In genomic region chr16:1310832-1311200, GRCh38 we compare ENCODE assay signal across 8 cellular contexts. TPM values are rescaled to one million over a fixed set of nuclear protein-coding genes. Genes with fewer than 3 reads are reported as not detected.
DNase-seq lines count a peak whose midpoint lies in the region; ATAC-seq and TF ChIP-seq lines count a peak whose summit lies in the region.

No MANE protein-coding gene starts in this region.

- H3K27me3 ChIP-seq in gastroesophageal sphincter (no peaks in the 10 kb centered on the region), skeletal muscle satellite cell (ENCODE audit: control insufficient read depth, insufficient read depth, low read length) (no peaks in the 10 kb centered on the region)

- 2 to 8% methylated on average over 9 of the region's 14 CpGs for WGBS in gastroesophageal sphincter (ENCODE audit: low coverage in 1 of 2), 2 donors

- peak overlapping the region; percentile 94 for H3K9ac ChIP-seq in skeletal muscle satellite cell (ENCODE audit: low read depth, low read length)

- ATAC-seq in activated CD4-positive, alpha-beta T cell treated with anti-CD3 and anti-CD28 coated beads for 36 hours = no peak
- ATAC-seq in gastroesophageal sphincter = no peak

- H3K9me3 ChIP-seq in gastroesophageal sphincter (no peaks in the 10 kb centered on the region), skeletal muscle satellite cell (replicated peaks; ENCODE audit: low read length) (no peaks in the 10 kb centered on the region)

- H3K4me2 ChIP-seq in skeletal muscle satellite cell (ENCODE audit: low read length) = peak overlapping the region; percentile 95

- peaks cover 32% of the 10 kb centered on the region for H3K36me3 Mint-ChIP-seq in activated CD4-positive, alpha-beta T cell treated with anti-CD3 and anti-CD28 coated beads for 36 hours (ENCODE audit: low read depth)
- H3K36me3 Mint-ChIP-seq in activated CD4-positive, alpha-beta T cell treated with anti-CD3 and anti-CD28 coated beads, Interleukin-2, amount 10 ng/mL, durations not matched to agents 24 days and 14 days (ENCODE audit: low read depth) = peaks cover 35% of the 10 kb centered on the region

- POLR2A ChIA-PET in activated CD4-positive, alpha-beta T cell treated with anti-CD3 and anti-CD28 coated beads for 36 hours (lab: Charles Lee) = no interaction called here

- no peak for TF ChIP-seq CTCF in gastroesophageal sphincter (IDR thresholded peaks at IDR 0.05)

- peaks cover 39% of the 10 kb centered on the region for H3K4me1 Mint-ChIP-seq in activated CD4-positive, alpha-beta T cell treated with anti-CD3 and anti-CD28 coated beads for 36 hours
- H3K4me1 Mint-ChIP-seq in activated CD4-positive, alpha-beta T cell treated with anti-CD3 and anti-CD28 coated beads, Interleukin-2, amount 10 ng/mL, durations not matched to agents 24 days and 14 days = peaks cover 21% of the 10 kb centered on the region

- no peak for TF ChIP-seq POLR2A in gastroesophageal sphincter (IDR thresholded peaks at IDR 0.05)

- H3K4me3 ChIP-seq in gastroesophageal sphincter (peak overlapping the region; percentile 78 to 81), skeletal muscle satellite cell (ENCODE audit: low read length) (peak overlapping the region; percentile 69)

- H3K36me3 ChIP-seq in gastroesophageal sphincter (peaks cover 0 to 29% of the 10 kb centered on the region in 2 donors), skeletal muscle satellite cell (ENCODE audit: insufficient read depth, low read length) (peaks cover 32% of the 10 kb centered on the region)

- intact Hi-C loops in activated CD4-positive, alpha-beta T cell treated with anti-CD3 and anti-CD28 coated beads for 36 hours (cut with DNase I, micrococcal nuclease) = loop anchor here (1.0 to 5.0 kb wide), 3 partner anchors 18 to 579 kb away; partner anchors contain the start of gene BAIAP3 (in 1 of the 2)
- intact Hi-C loops in activated CD4-positive, alpha-beta T cell treated with anti-CD3 and anti-CD28 coated beads, Interleukin-2, amount 10 ng/mL, durations not matched to agents 24 days and 14 days (cut with micrococcal nuclease) = loop anchor here (2.0 kb wide), 2 partner anchors 40 to 68 kb away; partner anchors contain the start of genes GNPTG and TSR3

- TF ChIP-seq EP300 in gastroesophageal sphincter (IDR thresholded peaks at IDR 0.05) = no peak

- H3K4me1 ChIP-seq in gastroesophageal sphincter (peaks cover 0 to 62% (median 31%) of the 10 kb centered on the region in 3 donors), skeletal muscle satellite cell (ENCODE audit: control insufficient read depth, insufficient read depth, low read length) (peaks cover 22% of the 10 kb centered on the region)

- CTCF ChIA-PET in activated CD4-positive, alpha-beta T cell treated with anti-CD3 and anti-CD28 coated beads for 36 hours (lab: Charles Lee) = no interaction called here

- H3K27me3 Mint-ChIP-seq in activated CD4-positive, alpha-beta T cell treated with anti-CD3 and anti-CD28 coated beads for 36 hours = no peaks in the 10 kb centered on the region
- H3K27me3 Mint-ChIP-seq in activated CD4-positive, alpha-beta T cell treated with anti-CD3 and anti-CD28 coated beads, Interleukin-2, amount 10 ng/mL, durations not matched to agents 24 days and 14 days = no peaks in the 10 kb centered on the region

- peak overlapping the region; percentile 93 for H3K27ac Mint-ChIP-seq in activated CD4-positive, alpha-beta T cell treated with anti-CD3 and anti-CD28 coated beads for 36 hours
- H3K27ac Mint-ChIP-seq in activated CD4-positive, alpha-beta T cell treated with anti-CD3 and anti-CD28 coated beads, Interleukin-2, amount 10 ng/mL, durations not matched to agents 24 days and 14 days = peak overlapping the region; percentile 92

- peak; percentile 56 for DNase-seq in activated CD4-positive, alpha-beta T cell treated with anti-CD3 and anti-CD28 coated beads for 36 hours
- DNase-seq in activated CD4-positive, alpha-beta T cell treated with anti-CD3 and anti-CD28 coated beads, Interleukin-2, amount 50 U/mL, for 4 hours = no peak
- DNase-seq in activated CD4-positive, alpha-beta T cell treated with anti-CD3 and anti-CD28 coated beads, Interleukin-2, amount 10 ng/mL, durations not matched to agents 24 days and 14 days = peak; percentile 82
- DNase-seq in NCI-H2029 (lab: John Stamatoyannopoulos, UW) = no peak
- DNase-seq in effector CD8-positive, alpha-beta T cell (lab: John Stamatoyannopoulos, UW) = no peak
- DNase-seq in SK-N-DZ (ENCODE audit: low spot score) = no peak

- H3K27ac ChIP-seq in gastroesophageal sphincter = peak overlapping the region in 3 of 4 donors; percentile 88 to 98 (median 96)

- H3K4me3 Mint-ChIP-seq in activated CD4-positive, alpha-beta T cell treated with anti-CD3 and anti-CD28 coated beads for 36 hours = peak overlapping the region; percentile 97
- H3K4me3 Mint-ChIP-seq in activated CD4-positive, alpha-beta T cell treated with anti-CD3 and anti-CD28 coated beads, Interleukin-2, amount 10 ng/mL, durations not matched to agents 24 days and 14 days = peak overlapping the region; percentile 94

- no peaks in the 10 kb centered on the region for H3K9me3 Mint-ChIP-seq in activated CD4-positive, alpha-beta T cell treated with anti-CD3 and anti-CD28 coated beads for 36 hours (ENCODE audit: low read depth)
- peaks cover 3% of the 10 kb centered on the region for H3K9me3 Mint-ChIP-seq in activated CD4-positive, alpha-beta T cell treated with anti-CD3 and anti-CD28 coated beads, Interleukin-2, amount 10 ng/mL, durations not matched to agents 24 days and 14 days

RNA-seq across cellular contexts. Expression of gene UBE2I, which starts 1.4 kb away (rescaled TPM):
- total RNA-seq in activated CD4-positive, alpha-beta T cell treated with anti-CD3 and anti-CD28 coated beads for 36 hours = 100 to 1,000 TPM; 251 to 358 TPM
- total RNA-seq in activated CD4-positive, alpha-beta T cell treated with anti-CD3 and anti-CD28 coated beads, Interleukin-2, amount 10 ng/mL, durations not matched to agents 24 days and 14 days = 269 and 278 TPM in 2 replicates
- 10 to 100 TPM; 53.3 to 95.9 (median 76.9) TPM for total RNA-seq in gastroesophageal sphincter
- 61.9 and 64.4 TPM in 2 replicates for total RNA-seq in skeletal muscle satellite cell (2012; rRNA removed)
- 102 and 125 TPM in 2 replicates for polyA plus RNA-seq in SK-N-DZ (2014; cell fraction: cytosol; rRNA removed)
- 132 and 304 TPM in 2 replicates for polyA plus RNA-seq in SK-N-DZ (2014; cell fraction: nucleus; rRNA removed)

RNA-seq across cellular contexts. Expression of gene BAIAP3, which starts 22.6 kb away (rescaled TPM):
- total RNA-seq in activated CD4-positive, alpha-beta T cell treated with anti-CD3 and anti-CD28 coated beads for 36 hours = 1 to 10 TPM in 1 of 2 experiments, under 1 TPM in 1; 0.57 to 1.0 TPM
- total RNA-seq in activated CD4-positive, alpha-beta T cell treated with anti-CD3 and anti-CD28 coated beads, Interleukin-2, amount 10 ng/mL, durations not matched to agents 24 days and 14 days = 0.30 TPM in 1 of 2 replicates, not detected in the other
- 10 to 100 TPM in 1 of 4 donors, 1 to 10 TPM in 3; 1.1 to 14.2 (median 3.0) TPM for total RNA-seq in gastroesophageal sphincter
- 1.1 TPM in 1 of 2 replicates, not detected in the other for total RNA-seq in skeletal muscle satellite cell (2012; rRNA removed)
- polyA plus RNA-seq in SK-N-DZ (2014; cell fraction: cytosol; rRNA removed) = 0.51 and 1.2 TPM in 2 replicates
- 7.5 and 9.9 TPM in 2 replicates for polyA plus RNA-seq in SK-N-DZ (2014; cell fraction: nucleus; rRNA removed)

RNA-seq across cellular contexts. Expression of gene TSR3, which starts 40.9 kb away (rescaled TPM):
- 10 to 100 TPM; 37.6 to 58.7 TPM for total RNA-seq in activated CD4-positive, alpha-beta T cell treated with anti-CD3 and anti-CD28 coated beads for 36 hours
- 81.5 and 88.2 TPM in 2 replicates for total RNA-seq in activated CD4-positive, alpha-beta T cell treated with anti-CD3 and anti-CD28 coated beads, Interleukin-2, amount 10 ng/mL, durations not matched to agents 24 days and 14 days
- total RNA-seq in gastroesophageal sphincter = 100 to 1,000 TPM in 3 of 4 donors, 10 to 100 TPM in 1; 63.7 to 107 (median 103) TPM
- total RNA-seq in skeletal muscle satellite cell (2012; rRNA removed) = 48.7 and 60.5 TPM in 2 replicates
- polyA plus RNA-seq in SK-N-DZ (2014; cell fraction: cytosol; rRNA removed) = 104 and 120 TPM in 2 replicates
- 72.6 and 86.5 TPM in 2 replicates for polyA plus RNA-seq in SK-N-DZ (2014; cell fraction: nucleus; rRNA removed)

RNA-seq across cellular contexts. Expression of gene GNPTG, which starts 40.9 kb away (rescaled TPM):
- total RNA-seq in activated CD4-positive, alpha-beta T cell treated with anti-CD3 and anti-CD28 coated beads for 36 hours = 10 to 100 TPM; 16.3 to 17.4 TPM
- 23.3 and 23.9 TPM in 2 replicates for total RNA-seq in activated CD4-positive, alpha-beta T cell treated with anti-CD3 and anti-CD28 coated beads, Interleukin-2, amount 10 ng/mL, durations not matched to agents 24 days and 14 days
- total RNA-seq in gastroesophageal sphincter = 10 to 100 TPM; 45.1 to 55.3 (median 50.5) TPM
- 27.1 and 47.0 TPM in 2 replicates for total RNA-seq in skeletal muscle satellite cell (2012; rRNA removed)
- polyA plus RNA-seq in SK-N-DZ (2014; cell fraction: cytosol; rRNA removed) = 25.5 and 25.8 TPM in 2 replicates
- polyA plus RNA-seq in SK-N-DZ (2014; cell fraction: nucleus; rRNA removed) = 105 and 130 TPM in 2 replicates

RNA-seq across cellular contexts. Expression of gene TPSD1, which starts 54.9 kb away (rescaled TPM):
- total RNA-seq in activated CD4-positive, alpha-beta T cell treated with anti-CD3 and anti-CD28 coated beads for 36 hours = not detected
- total RNA-seq in activated CD4-positive, alpha-beta T cell treated with anti-CD3 and anti-CD28 coated beads, Interleukin-2, amount 10 ng/mL, durations not matched to agents 24 days and 14 days = not detected in 2 replicates
- total RNA-seq in gastroesophageal sphincter = 1 to 10 TPM in 3 of 4 donors, not detected in 1; 2.8 to 6.4 (median 3.7) TPM
- total RNA-seq in skeletal muscle satellite cell (2012; rRNA removed) = not detected in 2 replicates
- not detected in 2 replicates for polyA plus RNA-seq in SK-N-DZ (2014; cell fraction: cytosol; rRNA removed)
- 0.47 TPM in 1 of 2 replicates, not detected in the other for polyA plus RNA-seq in SK-N-DZ (2014; cell fraction: nucleus; rRNA removed)

Comparison
In these comparisons a context has a peak if more than half of its experiments do, and no peak if none do; other contexts are left out.
1. DNase-seq: peak in activated CD4-positive, alpha-beta T cell treated with anti-CD3 and anti-CD28 coated beads for 36 hours (single experiment) and activated CD4-positive, alpha-beta T cell treated with anti-CD3 and anti-CD28 coated beads, Interleukin-2, amount 10 ng/mL, durations not matched to agents 24 days and 14 days (single experiment); none in activated CD4-positive, alpha-beta T cell treated with anti-CD3 and anti-CD28 coated beads, Interleukin-2, amount 50 U/mL, for 4 hours (0 of 2), NCI-H2029 (single experiment), effector CD8-positive, alpha-beta T cell (single experiment) and SK-N-DZ (single experiment).